ENCODE assay signal across 2 cellular contexts in the genomic region with DNA sequence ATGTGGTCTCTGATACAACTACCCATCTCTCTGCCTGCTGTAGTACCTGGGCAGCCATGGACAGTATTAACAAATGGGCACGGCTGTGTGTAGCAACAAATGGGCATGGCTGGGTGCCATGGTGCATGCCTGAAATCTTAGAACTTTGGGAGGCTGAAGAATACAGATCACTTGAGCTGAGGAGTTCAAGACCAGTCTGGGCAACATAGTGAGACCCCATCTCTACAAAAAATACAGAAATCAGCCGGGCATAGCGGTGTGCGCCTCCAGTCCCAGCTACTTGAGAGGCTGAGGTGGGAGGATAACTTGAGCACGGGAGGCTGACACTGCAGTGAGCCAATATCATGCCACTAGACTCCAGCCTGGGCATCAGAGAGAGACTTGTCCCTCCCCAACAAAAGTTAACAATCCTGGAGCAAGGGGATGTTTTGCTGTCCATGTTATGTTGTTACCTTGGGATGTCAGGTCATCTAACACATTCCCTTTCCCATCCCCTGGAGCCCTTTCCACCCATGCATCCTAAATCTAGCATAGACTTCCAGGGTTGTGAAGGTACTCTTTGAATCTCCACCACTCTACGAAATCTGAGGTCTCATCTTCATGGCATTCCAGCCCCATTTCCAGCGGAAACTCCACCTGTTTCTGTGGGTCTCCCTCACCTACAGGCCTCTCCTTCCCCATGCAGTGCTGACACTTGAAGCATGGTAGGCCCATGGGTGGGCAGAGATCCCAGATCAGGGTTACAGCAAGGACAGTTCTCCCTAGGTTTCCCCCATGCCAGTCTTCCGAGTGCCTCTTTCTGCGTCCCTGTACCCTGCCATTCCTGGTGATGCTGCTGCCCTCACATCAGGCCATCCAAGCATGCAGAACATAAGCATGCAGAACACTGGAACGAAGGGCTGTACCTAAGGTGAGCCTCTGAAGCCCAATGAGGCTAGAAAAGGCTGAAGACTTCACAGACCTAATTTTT.
A peak's percentile ranks its signal among the peaks of the same experiment; 100 is the strongest.
TF ChIP-seq lines count a peak whose summit lies in the region.

No MANE protein-coding gene starts in this region.

TF ChIP-seq in HCT116, 20 proteins besides CTCF, POLR2A, EP300 and RAD21:
- TF ChIP-seq POLR2AphosphoS5 (IDR thresholded peaks at IDR 0.05; ENCODE audit: low read depth, low read length) (peak; percentile 74; the same call in 1 of the 2 replicates), SP1 (IDR thresholded peaks at IDR 0.05; ENCODE audit: low read depth) (peak; percentile 26; the same call in 1 of the 2 replicates), SIN3A (IDR thresholded peaks at IDR 0.05; ENCODE audit: low read depth) (peak; percentile 56; the same call in 1 of the 2 replicates), TCF7L2 (IDR thresholded peaks at IDR 0.05; ENCODE audit: borderline replicate concordance, extremely low read depth, insufficient read depth, insufficient read length) (no peak)
TF ChIP-seq in HCT116: peak in this region for 3.

TF ChIP-seq in K562, 482 proteins besides CTCF, POLR2A, EP300 and RAD21 (continues in another document):
- TF ChIP-seq, protein P1, sequence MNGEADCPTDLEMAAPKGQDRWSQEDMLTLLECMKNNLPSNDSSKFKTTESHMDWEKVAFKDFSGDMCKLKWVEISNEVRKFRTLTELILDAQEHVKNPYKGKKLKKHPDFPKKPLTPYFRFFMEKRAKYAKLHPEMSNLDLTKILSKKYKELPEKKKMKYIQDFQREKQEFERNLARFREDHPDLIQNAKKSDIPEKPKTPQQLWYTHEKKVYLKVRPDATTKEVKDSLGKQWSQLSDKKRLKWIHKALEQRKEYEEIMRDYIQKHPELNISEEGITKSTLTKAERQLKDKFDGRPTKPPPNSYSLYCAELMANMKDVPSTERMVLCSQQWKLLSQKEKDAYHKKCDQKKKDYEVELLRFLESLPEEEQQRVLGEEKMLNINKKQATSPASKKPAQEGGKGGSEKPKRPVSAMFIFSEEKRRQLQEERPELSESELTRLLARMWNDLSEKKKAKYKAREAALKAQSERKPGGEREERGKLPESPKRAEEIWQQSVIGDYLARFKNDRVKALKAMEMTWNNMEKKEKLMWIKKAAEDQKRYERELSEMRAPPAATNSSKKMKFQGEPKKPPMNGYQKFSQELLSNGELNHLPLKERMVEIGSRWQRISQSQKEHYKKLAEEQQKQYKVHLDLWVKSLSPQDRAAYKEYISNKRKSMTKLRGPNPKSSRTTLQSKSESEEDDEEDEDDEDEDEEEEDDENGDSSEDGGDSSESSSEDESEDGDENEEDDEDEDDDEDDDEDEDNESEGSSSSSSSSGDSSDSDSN (IDR thresholded peaks at IDR 0.05; ENCODE audit: borderline replicate concordance in 1 of 2, low read depth in 2 of 2, low read length in 2 of 2): no peak
- TF ChIP-seq NR2F6 (CRISPR knock-in tag; IDR thresholded peaks at IDR 0.05) (peak; percentile 12; the same call in 1 of the 2 replicates), SAFB2 (IDR thresholded peaks at IDR 0.05; ENCODE audit: borderline replicate concordance, low read depth, low read length, severe bottlenecking) (no peak), KDM2B (CRISPR knock-in tag; IDR thresholded peaks at IDR 0.05) (no peak), TCF7L2 (IDR thresholded peaks at IDR 0.05; ENCODE audit: low read depth, low read length) (no peak), PURB (CRISPR knock-in tag; IDR thresholded peaks at IDR 0.05; ENCODE audit: low read depth) (no peak), MCM5 (IDR thresholded peaks at IDR 0.05; ENCODE audit: low read depth) (no peak), SRSF7 (optimal IDR thresholded peaks at IDR 0.05; ENCODE audit: low read depth, low read length) (no peak), ZNF586 (CRISPR knock-in tag; conservative IDR thresholded peaks at IDR 0.05) (0 out of 2 replicates have a peak, but pooled peaks have one; percentile 40), WHSC1 (IDR thresholded peaks at IDR 0.05; ENCODE audit: low read length) (no peak), ZNF146 (CRISPR knock-in tag; IDR thresholded peaks at IDR 0.05; ENCODE audit: unreplicated experiment) (no peak), TBL1XR1 (IDR thresholded peaks at IDR 0.05; ENCODE audit: low read length in 2 of 2) (no peak; a peak in 1 of 4 replicates), EGR1 (conservative IDR thresholded peaks at IDR 0.05) (no peak), JUN (IDR thresholded peaks at IDR 0.05; ENCODE audit: borderline replicate concordance, low read depth, low read length) (no peak), JUN (CRISPR knock-in tag; IDR thresholded peaks at IDR 0.05; ENCODE audit: borderline replicate concordance) (no peak), KLF10 (CRISPR knock-in tag; IDR thresholded peaks at IDR 0.05) (peak; percentile 77; the same call in 1 of the 2 replicates), BRD9 (IDR thresholded peaks at IDR 0.05; ENCODE audit: low read depth, partially characterized antibody) (no peak), TCF3 (CRISPR knock-in tag; IDR thresholded peaks at IDR 0.05) (no peak), ZNF253 (CRISPR knock-in tag; conservative IDR thresholded peaks at IDR 0.05) (no peak), HCFC1 (IDR thresholded peaks at IDR 0.05; ENCODE audit: low read depth, low read length) (no peak), ZNF282 (CRISPR knock-in tag; IDR thresholded peaks at IDR 0.05) (no peak), U2AF1 (optimal IDR thresholded peaks at IDR 0.05; ENCODE audit: low read depth, low read length) (no peak)
- TF ChIP-seq, protein P2, sequence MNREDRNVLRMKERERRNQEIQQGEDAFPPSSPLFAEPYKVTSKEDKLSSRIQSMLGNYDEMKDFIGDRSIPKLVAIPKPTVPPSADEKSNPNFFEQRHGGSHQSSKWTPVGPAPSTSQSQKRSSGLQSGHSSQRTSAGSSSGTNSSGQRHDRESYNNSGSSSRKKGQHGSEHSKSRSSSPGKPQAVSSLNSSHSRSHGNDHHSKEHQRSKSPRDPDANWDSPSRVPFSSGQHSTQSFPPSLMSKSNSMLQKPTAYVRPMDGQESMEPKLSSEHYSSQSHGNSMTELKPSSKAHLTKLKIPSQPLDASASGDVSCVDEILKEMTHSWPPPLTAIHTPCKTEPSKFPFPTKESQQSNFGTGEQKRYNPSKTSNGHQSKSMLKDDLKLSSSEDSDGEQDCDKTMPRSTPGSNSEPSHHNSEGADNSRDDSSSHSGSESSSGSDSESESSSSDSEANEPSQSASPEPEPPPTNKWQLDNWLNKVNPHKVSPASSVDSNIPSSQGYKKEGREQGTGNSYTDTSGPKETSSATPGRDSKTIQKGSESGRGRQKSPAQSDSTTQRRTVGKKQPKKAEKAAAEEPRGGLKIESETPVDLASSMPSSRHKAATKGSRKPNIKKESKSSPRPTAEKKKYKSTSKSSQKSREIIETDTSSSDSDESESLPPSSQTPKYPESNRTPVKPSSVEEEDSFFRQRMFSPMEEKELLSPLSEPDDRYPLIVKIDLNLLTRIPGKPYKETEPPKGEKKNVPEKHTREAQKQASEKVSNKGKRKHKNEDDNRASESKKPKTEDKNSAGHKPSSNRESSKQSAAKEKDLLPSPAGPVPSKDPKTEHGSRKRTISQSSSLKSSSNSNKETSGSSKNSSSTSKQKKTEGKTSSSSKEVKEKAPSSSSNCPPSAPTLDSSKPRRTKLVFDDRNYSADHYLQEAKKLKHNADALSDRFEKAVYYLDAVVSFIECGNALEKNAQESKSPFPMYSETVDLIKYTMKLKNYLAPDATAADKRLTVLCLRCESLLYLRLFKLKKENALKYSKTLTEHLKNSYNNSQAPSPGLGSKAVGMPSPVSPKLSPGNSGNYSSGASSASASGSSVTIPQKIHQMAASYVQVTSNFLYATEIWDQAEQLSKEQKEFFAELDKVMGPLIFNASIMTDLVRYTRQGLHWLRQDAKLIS (CRISPR knock-in tag; IDR thresholded peaks at IDR 0.05): no peak
- TF ChIP-seq, protein P3, sequence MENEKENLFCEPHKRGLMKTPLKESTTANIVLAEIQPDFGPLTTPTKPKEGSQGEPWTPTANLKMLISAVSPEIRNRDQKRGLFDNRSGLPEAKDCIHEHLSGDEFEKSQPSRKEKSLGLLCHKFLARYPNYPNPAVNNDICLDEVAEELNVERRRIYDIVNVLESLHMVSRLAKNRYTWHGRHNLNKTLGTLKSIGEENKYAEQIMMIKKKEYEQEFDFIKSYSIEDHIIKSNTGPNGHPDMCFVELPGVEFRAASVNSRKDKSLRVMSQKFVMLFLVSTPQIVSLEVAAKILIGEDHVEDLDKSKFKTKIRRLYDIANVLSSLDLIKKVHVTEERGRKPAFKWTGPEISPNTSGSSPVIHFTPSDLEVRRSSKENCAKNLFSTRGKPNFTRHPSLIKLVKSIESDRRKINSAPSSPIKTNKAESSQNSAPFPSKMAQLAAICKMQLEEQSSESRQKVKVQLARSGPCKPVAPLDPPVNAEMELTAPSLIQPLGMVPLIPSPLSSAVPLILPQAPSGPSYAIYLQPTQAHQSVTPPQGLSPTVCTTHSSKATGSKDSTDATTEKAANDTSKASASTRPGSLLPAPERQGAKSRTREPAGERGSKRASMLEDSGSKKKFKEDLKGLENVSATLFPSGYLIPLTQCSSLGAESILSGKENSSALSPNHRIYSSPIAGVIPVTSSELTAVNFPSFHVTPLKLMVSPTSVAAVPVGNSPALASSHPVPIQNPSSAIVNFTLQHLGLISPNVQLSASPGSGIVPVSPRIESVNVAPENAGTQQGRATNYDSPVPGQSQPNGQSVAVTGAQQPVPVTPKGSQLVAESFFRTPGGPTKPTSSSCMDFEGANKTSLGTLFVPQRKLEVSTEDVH (IDR thresholded peaks at IDR 0.05; ENCODE audit: low read depth, partially characterized antibody): peak; percentile 89
- TF ChIP-seq, protein P4, sequence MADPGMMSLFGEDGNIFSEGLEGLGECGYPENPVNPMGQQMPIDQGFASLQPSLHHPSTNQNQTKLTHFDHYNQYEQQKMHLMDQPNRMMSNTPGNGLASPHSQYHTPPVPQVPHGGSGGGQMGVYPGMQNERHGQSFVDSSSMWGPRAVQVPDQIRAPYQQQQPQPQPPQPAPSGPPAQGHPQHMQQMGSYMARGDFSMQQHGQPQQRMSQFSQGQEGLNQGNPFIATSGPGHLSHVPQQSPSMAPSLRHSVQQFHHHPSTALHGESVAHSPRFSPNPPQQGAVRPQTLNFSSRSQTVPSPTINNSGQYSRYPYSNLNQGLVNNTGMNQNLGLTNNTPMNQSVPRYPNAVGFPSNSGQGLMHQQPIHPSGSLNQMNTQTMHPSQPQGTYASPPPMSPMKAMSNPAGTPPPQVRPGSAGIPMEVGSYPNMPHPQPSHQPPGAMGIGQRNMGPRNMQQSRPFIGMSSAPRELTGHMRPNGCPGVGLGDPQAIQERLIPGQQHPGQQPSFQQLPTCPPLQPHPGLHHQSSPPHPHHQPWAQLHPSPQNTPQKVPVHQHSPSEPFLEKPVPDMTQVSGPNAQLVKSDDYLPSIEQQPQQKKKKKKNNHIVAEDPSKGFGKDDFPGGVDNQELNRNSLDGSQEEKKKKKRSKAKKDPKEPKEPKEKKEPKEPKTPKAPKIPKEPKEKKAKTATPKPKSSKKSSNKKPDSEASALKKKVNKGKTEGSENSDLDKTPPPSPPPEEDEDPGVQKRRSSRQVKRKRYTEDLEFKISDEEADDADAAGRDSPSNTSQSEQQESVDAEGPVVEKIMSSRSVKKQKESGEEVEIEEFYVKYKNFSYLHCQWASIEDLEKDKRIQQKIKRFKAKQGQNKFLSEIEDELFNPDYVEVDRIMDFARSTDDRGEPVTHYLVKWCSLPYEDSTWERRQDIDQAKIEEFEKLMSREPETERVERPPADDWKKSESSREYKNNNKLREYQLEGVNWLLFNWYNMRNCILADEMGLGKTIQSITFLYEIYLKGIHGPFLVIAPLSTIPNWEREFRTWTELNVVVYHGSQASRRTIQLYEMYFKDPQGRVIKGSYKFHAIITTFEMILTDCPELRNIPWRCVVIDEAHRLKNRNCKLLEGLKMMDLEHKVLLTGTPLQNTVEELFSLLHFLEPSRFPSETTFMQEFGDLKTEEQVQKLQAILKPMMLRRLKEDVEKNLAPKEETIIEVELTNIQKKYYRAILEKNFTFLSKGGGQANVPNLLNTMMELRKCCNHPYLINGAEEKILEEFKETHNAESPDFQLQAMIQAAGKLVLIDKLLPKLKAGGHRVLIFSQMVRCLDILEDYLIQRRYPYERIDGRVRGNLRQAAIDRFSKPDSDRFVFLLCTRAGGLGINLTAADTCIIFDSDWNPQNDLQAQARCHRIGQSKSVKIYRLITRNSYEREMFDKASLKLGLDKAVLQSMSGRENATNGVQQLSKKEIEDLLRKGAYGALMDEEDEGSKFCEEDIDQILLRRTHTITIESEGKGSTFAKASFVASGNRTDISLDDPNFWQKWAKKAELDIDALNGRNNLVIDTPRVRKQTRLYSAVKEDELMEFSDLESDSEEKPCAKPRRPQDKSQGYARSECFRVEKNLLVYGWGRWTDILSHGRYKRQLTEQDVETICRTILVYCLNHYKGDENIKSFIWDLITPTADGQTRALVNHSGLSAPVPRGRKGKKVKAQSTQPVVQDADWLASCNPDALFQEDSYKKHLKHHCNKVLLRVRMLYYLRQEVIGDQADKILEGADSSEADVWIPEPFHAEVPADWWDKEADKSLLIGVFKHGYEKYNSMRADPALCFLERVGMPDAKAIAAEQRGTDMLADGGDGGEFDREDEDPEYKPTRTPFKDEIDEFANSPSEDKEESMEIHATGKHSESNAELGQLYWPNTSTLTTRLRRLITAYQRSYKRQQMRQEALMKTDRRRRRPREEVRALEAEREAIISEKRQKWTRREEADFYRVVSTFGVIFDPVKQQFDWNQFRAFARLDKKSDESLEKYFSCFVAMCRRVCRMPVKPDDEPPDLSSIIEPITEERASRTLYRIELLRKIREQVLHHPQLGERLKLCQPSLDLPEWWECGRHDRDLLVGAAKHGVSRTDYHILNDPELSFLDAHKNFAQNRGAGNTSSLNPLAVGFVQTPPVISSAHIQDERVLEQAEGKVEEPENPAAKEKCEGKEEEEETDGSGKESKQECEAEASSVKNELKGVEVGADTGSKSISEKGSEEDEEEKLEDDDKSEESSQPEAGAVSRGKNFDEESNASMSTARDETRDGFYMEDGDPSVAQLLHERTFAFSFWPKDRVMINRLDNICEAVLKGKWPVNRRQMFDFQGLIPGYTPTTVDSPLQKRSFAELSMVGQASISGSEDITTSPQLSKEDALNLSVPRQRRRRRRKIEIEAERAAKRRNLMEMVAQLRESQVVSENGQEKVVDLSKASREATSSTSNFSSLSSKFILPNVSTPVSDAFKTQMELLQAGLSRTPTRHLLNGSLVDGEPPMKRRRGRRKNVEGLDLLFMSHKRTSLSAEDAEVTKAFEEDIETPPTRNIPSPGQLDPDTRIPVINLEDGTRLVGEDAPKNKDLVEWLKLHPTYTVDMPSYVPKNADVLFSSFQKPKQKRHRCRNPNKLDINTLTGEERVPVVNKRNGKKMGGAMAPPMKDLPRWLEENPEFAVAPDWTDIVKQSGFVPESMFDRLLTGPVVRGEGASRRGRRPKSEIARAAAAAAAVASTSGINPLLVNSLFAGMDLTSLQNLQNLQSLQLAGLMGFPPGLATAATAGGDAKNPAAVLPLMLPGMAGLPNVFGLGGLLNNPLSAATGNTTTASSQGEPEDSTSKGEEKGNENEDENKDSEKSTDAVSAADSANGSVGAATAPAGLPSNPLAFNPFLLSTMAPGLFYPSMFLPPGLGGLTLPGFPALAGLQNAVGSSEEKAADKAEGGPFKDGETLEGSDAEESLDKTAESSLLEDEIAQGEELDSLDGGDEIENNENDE (IDR thresholded peaks at IDR 0.05; ENCODE audit: low read depth, low read length): peak; percentile 34
- TF ChIP-seq, protein P5, sequence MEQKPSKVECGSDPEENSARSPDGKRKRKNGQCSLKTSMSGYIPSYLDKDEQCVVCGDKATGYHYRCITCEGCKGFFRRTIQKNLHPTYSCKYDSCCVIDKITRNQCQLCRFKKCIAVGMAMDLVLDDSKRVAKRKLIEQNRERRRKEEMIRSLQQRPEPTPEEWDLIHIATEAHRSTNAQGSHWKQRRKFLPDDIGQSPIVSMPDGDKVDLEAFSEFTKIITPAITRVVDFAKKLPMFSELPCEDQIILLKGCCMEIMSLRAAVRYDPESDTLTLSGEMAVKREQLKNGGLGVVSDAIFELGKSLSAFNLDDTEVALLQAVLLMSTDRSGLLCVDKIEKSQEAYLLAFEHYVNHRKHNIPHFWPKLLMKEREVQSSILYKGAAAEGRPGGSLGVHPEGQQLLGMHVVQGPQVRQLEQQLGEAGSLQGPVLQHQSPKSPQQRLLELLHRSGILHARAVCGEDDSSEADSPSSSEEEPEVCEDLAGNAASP (IDR thresholded peaks at IDR 0.05): no peak
